In genomic region chr11:67391304-67392181, GRCh38 we compare ENCODE assay signal across 1 cellular context.
A peak's percentile ranks its signal among the peaks of the same experiment; 100 is the strongest.
TF ChIP-seq lines count a peak whose summit lies in the region.

TSS of gene RAD9A (plus strand) at chr11:67391986. CDS start at chr11:67392045, 59 bp downstream.

TF ChIP-seq in HepG2, 621 proteins besides CTCF, POLR2A, EP300 and RAD21 (continued from another document and continues in another):
- TF ChIP-seq JUND (CRISPR knock-in tag; IDR thresholded peaks at IDR 0.05) (peak; percentile 63; the same call in 1 of the 2 replicates), KLF15 (CRISPR knock-in tag; IDR thresholded peaks at IDR 0.05; ENCODE audit: borderline replicate concordance) (peak; percentile 23; the same call in 1 of the 2 replicates), ZNF251 (CRISPR knock-in tag; IDR thresholded peaks at IDR 0.05) (no peak), RORA (CRISPR knock-in tag; IDR thresholded peaks at IDR 0.05) (no peak), PHF21A (CRISPR knock-in tag; IDR thresholded peaks at IDR 0.05) (0 out of 2 replicates have a peak, but pooled peaks have one; percentile 18), THAP11 (CRISPR knock-in tag; IDR thresholded peaks at IDR 0.05) (peak; percentile 87), HOXA3 (CRISPR knock-in tag; IDR thresholded peaks at IDR 0.05) (peak; percentile 80), ATF7-NPFF (CRISPR knock-in tag; IDR thresholded peaks at IDR 0.05; ENCODE audit: low read depth) (peak; percentile 61; the same call in 1 of the 2 replicates), YEATS2 (CRISPR knock-in tag; IDR thresholded peaks at IDR 0.05; ENCODE audit: borderline replicate concordance) (peak; percentile 97), GFI1 (CRISPR knock-in tag; IDR thresholded peaks at IDR 0.05; ENCODE audit: borderline replicate concordance) (peak; percentile 62; the same call in 1 of the 2 replicates), ZFP36L2 (CRISPR knock-in tag; IDR thresholded peaks at IDR 0.05) (0 out of 2 replicates have a peak, but pooled peaks have one; percentile 63), ZNF280D (CRISPR knock-in tag; IDR thresholded peaks at IDR 0.05) (peak; percentile 78), MNT (IDR thresholded peaks at IDR 0.05) (peak; percentile 99), ZMAT5 (CRISPR knock-in tag; IDR thresholded peaks at IDR 0.05; ENCODE audit: borderline replicate concordance, low read depth) (no peak), ZNF33B (CRISPR knock-in tag; IDR thresholded peaks at IDR 0.05) (peak; percentile 97; the same call in 1 of the 2 replicates), SAP130 (CRISPR knock-in tag; IDR thresholded peaks at IDR 0.05; ENCODE audit: low read depth) (peak; percentile 99), SOX13 (IDR thresholded peaks at IDR 0.05) (no peak), SOX13 (CRISPR knock-in tag; conservative IDR thresholded peaks at IDR 0.05 in 1 of 2, IDR thresholded peaks at IDR 0.05 in 1 of 2) (peak in 1 of 2 experiments; percentile 63; a peak in 2 of 4 replicates), SMARCC2 (IDR thresholded peaks at IDR 0.05) (no peak), RBM22 (optimal IDR thresholded peaks at IDR 0.05; ENCODE audit: low read length) (no peak), ZNF34 (CRISPR knock-in tag; IDR thresholded peaks at IDR 0.05; ENCODE audit: borderline replicate concordance) (no peak), ONECUT2 (CRISPR knock-in tag; IDR thresholded peaks at IDR 0.05) (no peak), ZNF468 (CRISPR knock-in tag; IDR thresholded peaks at IDR 0.05) (no peak; the same call in 1 of the 2 replicates), POLR2AphosphoS2 (IDR thresholded peaks at IDR 0.05; ENCODE audit: low read depth, low read length) (no peak), ZNF354B (CRISPR knock-in tag; IDR thresholded peaks at IDR 0.05) (no peak), MLLT10 (CRISPR knock-in tag; IDR thresholded peaks at IDR 0.05) (no peak), PRMT3 (CRISPR knock-in tag; IDR thresholded peaks at IDR 0.05; ENCODE audit: borderline replicate concordance, low read depth) (0 out of 2 replicates have a peak, but pooled peaks have one; percentile 83), FOSL1 (CRISPR knock-in tag; IDR thresholded peaks at IDR 0.05; ENCODE audit: borderline replicate concordance) (no peak), ETV5 (CRISPR knock-in tag; IDR thresholded peaks at IDR 0.05; ENCODE audit: borderline replicate concordance) (peak; percentile 77), ZNF24 (IDR thresholded peaks at IDR 0.05) (no peak), CENPBD1 (CRISPR knock-in tag; IDR thresholded peaks at IDR 0.05; ENCODE audit: borderline replicate concordance, low read depth) (no peak), JUNB (CRISPR knock-in tag; IDR thresholded peaks at IDR 0.05; ENCODE audit: borderline replicate concordance) (0 out of 2 replicates have a peak, but pooled peaks have one; percentile 44)
- TF ChIP-seq, protein P1, sequence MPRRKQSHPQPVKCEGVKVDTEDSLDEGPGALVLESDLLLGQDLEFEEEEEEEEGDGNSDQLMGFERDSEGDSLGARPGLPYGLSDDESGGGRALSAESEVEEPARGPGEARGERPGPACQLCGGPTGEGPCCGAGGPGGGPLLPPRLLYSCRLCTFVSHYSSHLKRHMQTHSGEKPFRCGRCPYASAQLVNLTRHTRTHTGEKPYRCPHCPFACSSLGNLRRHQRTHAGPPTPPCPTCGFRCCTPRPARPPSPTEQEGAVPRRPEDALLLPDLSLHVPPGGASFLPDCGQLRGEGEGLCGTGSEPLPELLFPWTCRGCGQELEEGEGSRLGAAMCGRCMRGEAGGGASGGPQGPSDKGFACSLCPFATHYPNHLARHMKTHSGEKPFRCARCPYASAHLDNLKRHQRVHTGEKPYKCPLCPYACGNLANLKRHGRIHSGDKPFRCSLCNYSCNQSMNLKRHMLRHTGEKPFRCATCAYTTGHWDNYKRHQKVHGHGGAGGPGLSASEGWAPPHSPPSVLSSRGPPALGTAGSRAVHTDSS (CRISPR knock-in tag; conservative IDR thresholded peaks at IDR 0.05), result no peak
- TF ChIP-seq, protein P2, sequence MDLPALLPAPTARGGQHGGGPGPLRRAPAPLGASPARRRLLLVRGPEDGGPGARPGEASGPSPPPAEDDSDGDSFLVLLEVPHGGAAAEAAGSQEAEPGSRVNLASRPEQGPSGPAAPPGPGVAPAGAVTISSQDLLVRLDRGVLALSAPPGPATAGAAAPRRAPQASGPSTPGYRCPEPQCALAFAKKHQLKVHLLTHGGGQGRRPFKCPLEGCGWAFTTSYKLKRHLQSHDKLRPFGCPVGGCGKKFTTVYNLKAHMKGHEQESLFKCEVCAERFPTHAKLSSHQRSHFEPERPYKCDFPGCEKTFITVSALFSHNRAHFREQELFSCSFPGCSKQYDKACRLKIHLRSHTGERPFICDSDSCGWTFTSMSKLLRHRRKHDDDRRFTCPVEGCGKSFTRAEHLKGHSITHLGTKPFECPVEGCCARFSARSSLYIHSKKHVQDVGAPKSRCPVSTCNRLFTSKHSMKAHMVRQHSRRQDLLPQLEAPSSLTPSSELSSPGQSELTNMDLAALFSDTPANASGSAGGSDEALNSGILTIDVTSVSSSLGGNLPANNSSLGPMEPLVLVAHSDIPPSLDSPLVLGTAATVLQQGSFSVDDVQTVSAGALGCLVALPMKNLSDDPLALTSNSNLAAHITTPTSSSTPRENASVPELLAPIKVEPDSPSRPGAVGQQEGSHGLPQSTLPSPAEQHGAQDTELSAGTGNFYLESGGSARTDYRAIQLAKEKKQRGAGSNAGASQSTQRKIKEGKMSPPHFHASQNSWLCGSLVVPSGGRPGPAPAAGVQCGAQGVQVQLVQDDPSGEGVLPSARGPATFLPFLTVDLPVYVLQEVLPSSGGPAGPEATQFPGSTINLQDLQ (CRISPR knock-in tag; IDR thresholded peaks at IDR 0.05), result no peak
- TF ChIP-seq, protein P3, sequence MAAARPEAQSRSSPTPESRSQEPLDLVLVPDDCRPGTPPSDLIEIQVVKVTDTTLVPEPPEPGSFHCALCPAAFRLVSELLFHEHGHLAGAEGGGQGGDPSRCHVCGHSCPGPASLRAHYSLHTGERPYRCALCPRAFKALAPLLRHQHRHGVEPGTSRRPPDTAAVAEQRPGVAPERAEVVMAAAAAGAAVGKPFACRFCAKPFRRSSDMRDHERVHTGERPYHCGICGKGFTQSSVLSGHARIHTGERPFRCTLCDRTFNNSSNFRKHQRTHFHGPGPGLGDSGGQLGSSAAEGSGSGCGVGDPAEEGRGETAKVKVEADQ (CRISPR knock-in tag; IDR thresholded peaks at IDR 0.05; ENCODE audit: borderline replicate concordance), result peak; percentile 84
- TF ChIP-seq, protein P4, sequence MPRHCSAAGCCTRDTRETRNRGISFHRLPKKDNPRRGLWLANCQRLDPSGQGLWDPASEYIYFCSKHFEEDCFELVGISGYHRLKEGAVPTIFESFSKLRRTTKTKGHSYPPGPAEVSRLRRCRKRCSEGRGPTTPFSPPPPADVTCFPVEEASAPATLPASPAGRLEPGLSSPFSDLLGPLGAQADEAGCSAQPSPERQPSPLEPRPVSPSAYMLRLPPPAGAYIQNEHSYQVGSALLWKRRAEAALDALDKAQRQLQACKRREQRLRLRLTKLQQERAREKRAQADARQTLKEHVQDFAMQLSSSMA (CRISPR knock-in tag; IDR thresholded peaks at IDR 0.05), result peak; percentile 94; the same call in 1 of the 2 replicates
- TF ChIP-seq, protein P5, sequence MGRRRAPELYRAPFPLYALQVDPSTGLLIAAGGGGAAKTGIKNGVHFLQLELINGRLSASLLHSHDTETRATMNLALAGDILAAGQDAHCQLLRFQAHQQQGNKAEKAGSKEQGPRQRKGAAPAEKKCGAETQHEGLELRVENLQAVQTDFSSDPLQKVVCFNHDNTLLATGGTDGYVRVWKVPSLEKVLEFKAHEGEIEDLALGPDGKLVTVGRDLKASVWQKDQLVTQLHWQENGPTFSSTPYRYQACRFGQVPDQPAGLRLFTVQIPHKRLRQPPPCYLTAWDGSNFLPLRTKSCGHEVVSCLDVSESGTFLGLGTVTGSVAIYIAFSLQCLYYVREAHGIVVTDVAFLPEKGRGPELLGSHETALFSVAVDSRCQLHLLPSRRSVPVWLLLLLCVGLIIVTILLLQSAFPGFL (CRISPR knock-in tag; IDR thresholded peaks at IDR 0.05), result peak; percentile 64; the same call in 1 of the 2 replicates
- TF ChIP-seq, protein P6, sequence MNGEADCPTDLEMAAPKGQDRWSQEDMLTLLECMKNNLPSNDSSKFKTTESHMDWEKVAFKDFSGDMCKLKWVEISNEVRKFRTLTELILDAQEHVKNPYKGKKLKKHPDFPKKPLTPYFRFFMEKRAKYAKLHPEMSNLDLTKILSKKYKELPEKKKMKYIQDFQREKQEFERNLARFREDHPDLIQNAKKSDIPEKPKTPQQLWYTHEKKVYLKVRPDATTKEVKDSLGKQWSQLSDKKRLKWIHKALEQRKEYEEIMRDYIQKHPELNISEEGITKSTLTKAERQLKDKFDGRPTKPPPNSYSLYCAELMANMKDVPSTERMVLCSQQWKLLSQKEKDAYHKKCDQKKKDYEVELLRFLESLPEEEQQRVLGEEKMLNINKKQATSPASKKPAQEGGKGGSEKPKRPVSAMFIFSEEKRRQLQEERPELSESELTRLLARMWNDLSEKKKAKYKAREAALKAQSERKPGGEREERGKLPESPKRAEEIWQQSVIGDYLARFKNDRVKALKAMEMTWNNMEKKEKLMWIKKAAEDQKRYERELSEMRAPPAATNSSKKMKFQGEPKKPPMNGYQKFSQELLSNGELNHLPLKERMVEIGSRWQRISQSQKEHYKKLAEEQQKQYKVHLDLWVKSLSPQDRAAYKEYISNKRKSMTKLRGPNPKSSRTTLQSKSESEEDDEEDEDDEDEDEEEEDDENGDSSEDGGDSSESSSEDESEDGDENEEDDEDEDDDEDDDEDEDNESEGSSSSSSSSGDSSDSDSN (CRISPR knock-in tag; IDR thresholded peaks at IDR 0.05), result peak; percentile 83; the same call in 1 of the 2 replicates
- TF ChIP-seq, protein P7, sequence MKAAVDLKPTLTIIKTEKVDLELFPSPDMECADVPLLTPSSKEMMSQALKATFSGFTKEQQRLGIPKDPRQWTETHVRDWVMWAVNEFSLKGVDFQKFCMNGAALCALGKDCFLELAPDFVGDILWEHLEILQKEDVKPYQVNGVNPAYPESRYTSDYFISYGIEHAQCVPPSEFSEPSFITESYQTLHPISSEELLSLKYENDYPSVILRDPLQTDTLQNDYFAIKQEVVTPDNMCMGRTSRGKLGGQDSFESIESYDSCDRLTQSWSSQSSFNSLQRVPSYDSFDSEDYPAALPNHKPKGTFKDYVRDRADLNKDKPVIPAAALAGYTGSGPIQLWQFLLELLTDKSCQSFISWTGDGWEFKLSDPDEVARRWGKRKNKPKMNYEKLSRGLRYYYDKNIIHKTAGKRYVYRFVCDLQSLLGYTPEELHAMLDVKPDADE (CRISPR knock-in tag; IDR thresholded peaks at IDR 0.05), result no peak
- TF ChIP-seq, protein P8, sequence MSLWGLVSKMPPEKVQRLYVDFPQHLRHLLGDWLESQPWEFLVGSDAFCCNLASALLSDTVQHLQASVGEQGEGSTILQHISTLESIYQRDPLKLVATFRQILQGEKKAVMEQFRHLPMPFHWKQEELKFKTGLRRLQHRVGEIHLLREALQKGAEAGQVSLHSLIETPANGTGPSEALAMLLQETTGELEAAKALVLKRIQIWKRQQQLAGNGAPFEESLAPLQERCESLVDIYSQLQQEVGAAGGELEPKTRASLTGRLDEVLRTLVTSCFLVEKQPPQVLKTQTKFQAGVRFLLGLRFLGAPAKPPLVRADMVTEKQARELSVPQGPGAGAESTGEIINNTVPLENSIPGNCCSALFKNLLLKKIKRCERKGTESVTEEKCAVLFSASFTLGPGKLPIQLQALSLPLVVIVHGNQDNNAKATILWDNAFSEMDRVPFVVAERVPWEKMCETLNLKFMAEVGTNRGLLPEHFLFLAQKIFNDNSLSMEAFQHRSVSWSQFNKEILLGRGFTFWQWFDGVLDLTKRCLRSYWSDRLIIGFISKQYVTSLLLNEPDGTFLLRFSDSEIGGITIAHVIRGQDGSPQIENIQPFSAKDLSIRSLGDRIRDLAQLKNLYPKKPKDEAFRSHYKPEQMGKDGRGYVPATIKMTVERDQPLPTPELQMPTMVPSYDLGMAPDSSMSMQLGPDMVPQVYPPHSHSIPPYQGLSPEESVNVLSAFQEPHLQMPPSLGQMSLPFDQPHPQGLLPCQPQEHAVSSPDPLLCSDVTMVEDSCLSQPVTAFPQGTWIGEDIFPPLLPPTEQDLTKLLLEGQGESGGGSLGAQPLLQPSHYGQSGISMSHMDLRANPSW (CRISPR knock-in tag; IDR thresholded peaks at IDR 0.05; ENCODE audit: borderline replicate concordance), result no peak
